Comparison of ENCODE assay signal across 9 cellular contexts in genomic region chr2:52976132-52976949, GRCh38.
DNase-seq lines count a peak whose midpoint lies in the region; ATAC-seq and TF ChIP-seq lines count a peak whose summit lies in the region.
"Had no signal": no experiment of that assay in that cellular context is flagged by ENCODE, and none has a peak within 500 bp of the region (broad histone marks: within the 10 kb centered on the region; RNA-seq: fewer than 3 reads in every experiment).

No MANE protein-coding gene starts in this region.

- CTCF ChIA-PET in GM10248 (lab: Yijun Ruan, JAX), result interaction anchor here (0.9 kb wide), 1 partner anchor 15 kb away, joined by 3 read pairs; no protein-coding TSS in a partner anchor

- no peak overlapping the region for H3K4me3 Mint-ChIP-seq in activated naive CD8-positive, alpha-beta T cell treated with anti-CD3 and anti-CD28 coated beads, Interleukin-2, amount 50 U/mL, for 24 hours
- H3K4me3 Mint-ChIP-seq: activated naive CD8-positive, alpha-beta T cell had no signal

- ATAC-seq in HG03280 (IDR thresholded peaks at IDR 0.05; ENCODE audit: unreplicated experiment), result peak; percentile 62
- no peak for ATAC-seq in activated naive CD8-positive, alpha-beta T cell treated with anti-CD3 and anti-CD28 coated beads, Interleukin-2, amount 50 U/mL, for 24 hours

- POLR2A ChIA-PET in GM10248 (lab: Yijun Ruan, JAX), result no interaction called here

- no peaks in the 10 kb centered on the region for H3K4me1 Mint-ChIP-seq in activated naive CD8-positive, alpha-beta T cell treated with anti-CD3 and anti-CD28 coated beads, Interleukin-2, amount 50 U/mL, for 24 hours

- TF ChIP-seq CTCF in GM10248 (IDR thresholded peaks at IDR 0.05; ENCODE audit: control extremely low read depth, extremely low read depth, low read depth, missing control alignments), result peak; percentile 7

- DNase-seq in GM10248 (ENCODE audit: extremely low spot score), result no peak
- DNase-seq in UCSD-AML1 (lab: John Stamatoyannopoulos, UW; ENCODE audit: unreplicated experiment), result peak; percentile 18
- DNase-seq in left kidney (ENCODE audit: low read depth, low spot score), result peak; percentile 59
- DNase-seq in COLO829 (ENCODE audit: low spot score), result no peak
- DNase-seq in middle frontal gyrus (ENCODE audit: extremely low spot score, low spot score), result no peak
- DNase-seq in activated naive CD8-positive, alpha-beta T cell treated with anti-CD3 and anti-CD28 coated beads, Interleukin-2, amount 50 U/mL, for 24 hours, result no peak
- no peak for DNase-seq in epidermal melanocyte (ENCODE audit: insufficient read length, low spot score)

- H3K36me3 Mint-ChIP-seq in activated naive CD8-positive, alpha-beta T cell treated with anti-CD3 and anti-CD28 coated beads, Interleukin-2, amount 50 U/mL, for 24 hours (ENCODE audit: low read depth), result no peaks in the 10 kb centered on the region
- H3K36me3 Mint-ChIP-seq: activated naive CD8-positive, alpha-beta T cell had no signal

- peaks cover 4% of the 10 kb centered on the region for H3K9me3 Mint-ChIP-seq in activated naive CD8-positive, alpha-beta T cell treated with anti-CD3 and anti-CD28 coated beads, Interleukin-2, amount 50 U/mL, for 24 hours

- no peaks in the 10 kb centered on the region for H3K27me3 Mint-ChIP-seq in activated naive CD8-positive, alpha-beta T cell treated with anti-CD3 and anti-CD28 coated beads, Interleukin-2, amount 50 U/mL, for 24 hours
- H3K27me3 Mint-ChIP-seq: activated naive CD8-positive, alpha-beta T cell had no signal

- no peak overlapping the region for H3K27ac Mint-ChIP-seq in activated naive CD8-positive, alpha-beta T cell treated with anti-CD3 and anti-CD28 coated beads, Interleukin-2, amount 50 U/mL, for 24 hours
- H3K27ac Mint-ChIP-seq: activated naive CD8-positive, alpha-beta T cell had no signal

Comparison
In these comparisons a context has a peak if more than half of its experiments do, and no peak if none do; other contexts are left out.
1. DNase-seq: peak in UCSD-AML1 (single experiment) and left kidney (single experiment); none in GM10248 (single experiment), COLO829 (single experiment), middle frontal gyrus (single experiment), activated naive CD8-positive, alpha-beta T cell treated with anti-CD3 and anti-CD28 coated beads, Interleukin-2, amount 50 U/mL, for 24 hours (single experiment) and epidermal melanocyte (single experiment).